15 cellular contexts compared by ENCODE assay signal in the genomic region with DNA sequence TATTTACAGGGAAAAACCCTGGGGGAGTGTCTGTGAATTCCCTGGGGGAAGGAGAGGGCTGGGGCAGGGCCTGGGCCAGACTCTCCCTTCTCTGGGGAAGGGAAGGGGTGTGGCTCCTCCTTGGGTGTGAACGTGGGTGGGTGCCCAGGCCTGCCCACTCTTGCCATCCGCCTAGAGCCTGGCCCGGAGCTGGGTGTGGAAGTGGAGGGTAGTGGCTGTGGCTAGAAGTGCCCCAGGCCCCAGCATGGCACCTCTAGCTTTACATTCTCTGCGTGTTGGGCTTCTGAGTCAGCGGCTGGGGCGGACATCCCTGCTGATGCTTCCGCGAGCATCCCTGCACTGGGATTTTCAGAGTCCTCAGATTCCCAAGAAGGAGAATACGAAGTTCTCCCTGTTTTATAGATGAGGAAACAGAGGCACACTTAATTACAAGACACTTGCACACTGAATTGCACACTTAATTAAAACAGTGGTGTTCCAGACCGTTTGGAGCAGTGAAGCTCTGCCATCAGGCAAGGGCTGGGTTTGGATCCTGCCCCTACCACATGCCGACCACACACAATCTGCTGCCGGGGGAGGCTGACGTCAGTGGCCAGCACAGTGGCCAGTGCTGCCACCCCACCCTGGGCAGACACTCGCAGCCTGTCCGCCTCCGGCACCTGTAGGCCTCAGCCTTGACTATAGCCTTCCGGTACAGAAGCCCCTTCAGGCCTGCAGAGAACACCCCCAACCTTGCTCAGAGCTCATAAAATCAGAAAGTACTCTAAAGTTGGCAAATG. TPM values are rescaled to one million over a fixed set of nuclear protein-coding genes. Genes with fewer than 3 reads are reported as not detected.
A peak's percentile ranks its signal among the peaks of the same experiment; 100 is the strongest.
DNase-seq lines count a peak whose midpoint lies in the region; ATAC-seq and TF ChIP-seq lines count a peak whose summit lies in the region.
"Had no signal": no experiment of that assay in that cellular context is flagged by ENCODE, and none has a peak within 500 bp of the region (broad histone marks: within the 10 kb centered on the region; RNA-seq: fewer than 3 reads in every experiment).

No MANE protein-coding gene starts in this region.

- H3K27ac Mint-ChIP-seq in activated B cell treated with CpG ODN at 0.5 μM for 24 hours, result no peak overlapping the region
- H3K27ac Mint-ChIP-seq: activated naive CD8-positive, alpha-beta T cell; immature natural killer cell; stimulated activated naive CD8-positive, alpha-beta T cell treated with anti-CD3 and anti-CD28 coated beads, Interleukin-15, Interleukin-2, amounts not matched to agents 100 ng/mL and 50 ng/mL, for 24 hours had no signal

- H3K4me1 ChIP-seq in HCT116 (ENCODE audit: control insufficient read depth in 1 of 2, insufficient read depth in 2 of 2, low read length in 2 of 2) (peaks cover under 1% of the 10 kb centered on the region in 2 experiments; a peak in 2 of 4 replicates), left lung (peaks cover 3 to 14% of the 10 kb centered on the region in 2 donors), upper lobe of right lung (peaks cover 11% of the 10 kb centered on the region), tibial artery (peaks cover 0 to 10% (median 8%) of the 10 kb centered on the region in 4 donors)

- H3K4me1 Mint-ChIP-seq in activated B cell treated with CpG ODN at 0.5 μM for 24 hours, result peaks cover 6% of the 10 kb centered on the region

- peaks cover 28% of the 10 kb centered on the region for H3K36me3 Mint-ChIP-seq in activated B cell treated with CpG ODN at 0.5 μM for 24 hours (ENCODE audit: low read depth)

- H3K27me3 Mint-ChIP-seq in activated B cell treated with CpG ODN at 0.5 μM for 24 hours, result no peaks in the 10 kb centered on the region
- H3K27me3 Mint-ChIP-seq: activated naive CD8-positive, alpha-beta T cell; stimulated activated naive CD8-positive, alpha-beta T cell treated with anti-CD3 and anti-CD28 coated beads, Interleukin-15, Interleukin-2, amounts not matched to agents 100 ng/mL and 50 ng/mL, for 24 hours had no signal

- CTCF ChIA-PET in HCT116 (lab: Charles Lee), result interaction anchor here (1.2 to 1.5 kb wide), 2 partner anchors 24 to 28 kb away, joined by 3 to 4 read pairs; a partner anchor contains a TSS
- CTCF ChIA-PET in activated B cell treated with CpG ODN at 0.5 μM for 24 hours (lab: Charles Lee), result interaction anchor here (1.1 to 1.4 kb wide), 2 partner anchors 27 to 70 kb away, joined by 3 to 5 read pairs; a partner anchor contains a TSS

- peak; percentile 37; the same call in 1 of the 2 replicates for ATAC-seq in HCT116
- peak; percentile 35 for ATAC-seq in activated B cell treated with CpG ODN at 0.5 μM for 24 hours (ENCODE audit: low read depth)
- ATAC-seq in left lung, result peak; percentile 50
- ATAC-seq in upper lobe of right lung, result peak; percentile 63
- ATAC-seq in GM21786 (IDR thresholded peaks at IDR 0.05; ENCODE audit: unreplicated experiment), result no peak

- H3K4me2 ChIP-seq in HCT116 (ENCODE audit: low read length), result no peak overlapping the region

- H3K27me3 ChIP-seq in HCT116 (ENCODE audit: insufficient read depth, low read length) (no peaks in the 10 kb centered on the region), left lung (no peaks in the 10 kb centered on the region), upper lobe of right lung (no peaks in the 10 kb centered on the region), tibial artery (no peaks in the 10 kb centered on the region)
- H3K27me3 ChIP-seq: SJSA1 had no signal

- H3K4me3 Mint-ChIP-seq in activated B cell treated with CpG ODN at 0.5 μM for 24 hours, result no peak overlapping the region
- H3K4me3 Mint-ChIP-seq: activated naive CD8-positive, alpha-beta T cell; immature natural killer cell; stimulated activated naive CD8-positive, alpha-beta T cell treated with anti-CD3 and anti-CD28 coated beads, Interleukin-15, Interleukin-2, amounts not matched to agents 100 ng/mL and 50 ng/mL, for 24 hours had no signal

- RAD21 ChIA-PET in HCT116 (lab: Charles Lee; ENCODE audit: low non-redundant PET in 1 of 2, low total read pairs in 2 of 2, uncharacterized antibody in 2 of 2, unreplicated experiment in 2 of 2), result no interaction called here

- no peak for DNase-seq in HCT116 (ENCODE audit: low read depth, low spot score)
- no peak for DNase-seq in activated B cell treated with CpG ODN at 0.5 μM for 24 hours
- DNase-seq in left lung, result no peak
- DNase-seq in upper lobe of right lung, result no peak
- DNase-seq in GM10266 (ENCODE audit: extremely low spot score), result no peak
- DNase-seq in tibial artery, result no peak
- DNase-seq: cortex of kidney; immature natural killer cell; NCI-H69; stimulated activated CD4-positive, alpha-beta T cell treated with anti-CD3 and anti-CD28 coated beads, Interleukin-4, amount 100 ng/mL, for 4 hours had no signal

- no peak for TF ChIP-seq POLR2A in HCT116 (IDR thresholded peaks at IDR 0.05; ENCODE audit: borderline replicate concordance, extremely low read depth, insufficient read depth, insufficient read length)

- no peak overlapping the region for H3K9ac ChIP-seq in HCT116 (ENCODE audit: low read length)

- H3K4me3 ChIP-seq in HCT116 (replicated peaks in 1 of 2; ENCODE audit: low read depth in 1 of 2, low read length in 2 of 2) (no peak overlapping the region), left lung (no peak overlapping the region), upper lobe of right lung (no peak overlapping the region), tibial artery (no peak overlapping the region)
- H3K4me3 ChIP-seq: SJSA1 had no signal

- peaks cover 3% of the 10 kb centered on the region; the same call in 1 of the 2 replicates for H3K79me2 ChIP-seq in HCT116 (ENCODE audit: insufficient read depth, low read length)

- H3K9me2 ChIP-seq in HCT116 (ENCODE audit: insufficient read depth), result no peaks in the 10 kb centered on the region

- intact Hi-C loops in HCT116 (cut with micrococcal nuclease), result no loop called here
- intact Hi-C loops in activated B cell treated with CpG ODN at 0.5 μM for 24 hours (cut with micrococcal nuclease), result no loop called here
- intact Hi-C loops in left lung (cut with DNase I), result no loop called here
- intact Hi-C loops in upper lobe of right lung (cut with DNase I), result no loop called here
- intact Hi-C loops in tibial artery (cut with DNase I; ENCODE audit: low total_unique reads), result no loop called here

- POLR2A ChIA-PET in HCT116 (lab: Charles Lee) (no interaction called here), activated B cell treated with CpG ODN at 0.5 μM for 24 hours (lab: Charles Lee) (interaction anchor here (2.3 kb wide), 1 partner anchor 8 kb away, joined by 8 read pairs; a partner anchor contains a TSS)

- BruUV-seq in HCT116 (replicated peaks; lab: Mats Ljungman, UMichigan), result no TSS peak

- H3K36me3 ChIP-seq in HCT116 (ENCODE audit: control insufficient read depth in 1 of 2, insufficient read depth in 2 of 2, low read length in 2 of 2), result no peaks in the 10 kb centered on the region; a peak in 1 of 4 replicates
- H3K36me3 ChIP-seq in left lung, result peaks cover 0 to 48% of the 10 kb centered on the region in 2 donors
- H3K36me3 ChIP-seq in upper lobe of right lung, result peaks cover 30% of the 10 kb centered on the region
- H3K36me3 ChIP-seq in tibial artery, result peaks cover 20 to 60% (median 29%) of the 10 kb centered on the region in 3 donors

- no peak overlapping the region for H3K27ac ChIP-seq in HCT116 (ENCODE audit: low read depth, low read length)
- H3K27ac ChIP-seq in left lung, result no peak overlapping the region
- H3K27ac ChIP-seq in upper lobe of right lung, result no peak overlapping the region
- no peak overlapping the region for H3K27ac ChIP-seq in tibial artery
- H3K27ac ChIP-seq: SJSA1 had no signal

- no peak overlapping the region for H2AFZ ChIP-seq in HCT116 (ENCODE audit: low read depth, low read length, poor library complexity, severe bottlenecking)

- TF ChIP-seq CTCF in HCT116 (IDR thresholded peaks at IDR 0.05 in 2 of 3, conservative IDR thresholded peaks at IDR 0.05 in 1 of 3; ENCODE audit: borderline replicate concordance in 1 of 3, insufficient read depth in 1 of 3, low read depth in 2 of 3, low read length in 2 of 3) (no peak), activated B cell treated with CpG ODN at 0.5 μM for 24 hours (IDR thresholded peaks at IDR 0.05) (no peak), left lung (IDR thresholded peaks at IDR 0.05) (no peak), upper lobe of right lung (IDR thresholded peaks at IDR 0.05) (no peak), GM10266 (IDR thresholded peaks at IDR 0.05; ENCODE audit: control insufficient read depth, insufficient read depth, low read depth, missing control alignments) (no peak), tibial artery (IDR thresholded peaks at IDR 0.05) (no peak)

- TF ChIP-seq RAD21 in HCT116 (IDR thresholded peaks at IDR 0.05; ENCODE audit: low read depth), result no peak

- H4K20me1 ChIP-seq in HCT116 (ENCODE audit: insufficient read depth), result no peaks in the 10 kb centered on the region

- no peaks in the 10 kb centered on the region for H3K9me3 ChIP-seq in HCT116 (ENCODE audit: control insufficient read depth in 1 of 2, insufficient read depth in 1 of 2, low read depth in 1 of 2, low read length in 2 of 2)
- no peaks in the 10 kb centered on the region for H3K9me3 ChIP-seq in left lung
- H3K9me3 ChIP-seq in upper lobe of right lung, result no peaks in the 10 kb centered on the region
- H3K9me3 ChIP-seq in tibial artery, result no peaks in the 10 kb centered on the region
- H3K9me3 ChIP-seq: SJSA1 had no signal

- no peaks in the 10 kb centered on the region for H3K9me3 Mint-ChIP-seq in activated B cell treated with CpG ODN at 0.5 μM for 24 hours
- H3K9me3 Mint-ChIP-seq: immature natural killer cell; stimulated activated naive CD8-positive, alpha-beta T cell treated with anti-CD3 and anti-CD28 coated beads, Interleukin-15, Interleukin-2, amounts not matched to agents 100 ng/mL and 50 ng/mL, for 24 hours had no signal

RNA-seq across cellular contexts. Expression of a gene that starts 7.6 kb away (rescaled TPM):
- total RNA-seq in HCT116 (2021; ENCODE audit: unreplicated experiment) (51.9 TPM), activated B cell treated with CpG ODN at 0.5 μM for 24 hours (21.7 and 26.6 TPM in 2 replicates), left lung (10 to 100 TPM; 58.8 to 71.4 TPM), upper lobe of right lung (58.9 TPM)
- polyA plus RNA-seq in HCT116 (2012), result 36.3 and 48.6 TPM in 2 replicates

RNA-seq across cellular contexts. Expression of a gene that starts 8.8 kb away (rescaled TPM):
- total RNA-seq in HCT116 (2021; ENCODE audit: unreplicated experiment) (24.4 TPM), activated B cell treated with CpG ODN at 0.5 μM for 24 hours (48.6 and 53.1 TPM in 2 replicates), left lung (10 to 100 TPM; 34.1 to 39.6 TPM), upper lobe of right lung (38.6 TPM)
- 16.2 and 17.1 TPM in 2 replicates for polyA plus RNA-seq in HCT116 (2012)

RNA-seq across cellular contexts. Expression of a gene that starts 14.3 kb away (rescaled TPM):
- total RNA-seq in HCT116 (2021; ENCODE audit: unreplicated experiment), result not detected
- polyA plus RNA-seq in HCT116 (2012), result not detected in 2 replicates
- total RNA-seq in activated B cell treated with CpG ODN at 0.5 μM for 24 hours, result 0.24 and 0.44 TPM in 2 replicates
- not detected for total RNA-seq in left lung
- not detected for total RNA-seq in upper lobe of right lung
- total RNA-seq: renal cortical epithelial cell, SJSA1 had no signal
- polyA plus RNA-seq: immature natural killer cell had no signal

RNA-seq across cellular contexts. Expression of a gene that starts 23.3 kb away (rescaled TPM):
- 1.7 TPM for total RNA-seq in HCT116 (2021; ENCODE audit: unreplicated experiment)
- 1.4 and 1.7 TPM in 2 replicates for polyA plus RNA-seq in HCT116 (2012)
- total RNA-seq in activated B cell treated with CpG ODN at 0.5 μM for 24 hours, result not detected in 2 replicates
- total RNA-seq in left lung, result not detected
- total RNA-seq in upper lobe of right lung, result not detected
- total RNA-seq: renal cortical epithelial cell, SJSA1 had no signal
- polyA plus RNA-seq: immature natural killer cell had no signal

RNA-seq across cellular contexts. Expression of a gene that starts 25.5 kb away (rescaled TPM):
- 106 TPM for total RNA-seq in HCT116 (2021; ENCODE audit: unreplicated experiment)
- polyA plus RNA-seq in HCT116 (2012), result 74.1 and 79.0 TPM in 2 replicates
- 7.9 and 8.1 TPM in 2 replicates for total RNA-seq in activated B cell treated with CpG ODN at 0.5 μM for 24 hours
- total RNA-seq in left lung, result 10 to 100 TPM; 39.1 to 42.7 TPM
- 32.4 TPM for total RNA-seq in upper lobe of right lung
